8 cellular contexts compared by ENCODE assay signal in the genomic region with DNA sequence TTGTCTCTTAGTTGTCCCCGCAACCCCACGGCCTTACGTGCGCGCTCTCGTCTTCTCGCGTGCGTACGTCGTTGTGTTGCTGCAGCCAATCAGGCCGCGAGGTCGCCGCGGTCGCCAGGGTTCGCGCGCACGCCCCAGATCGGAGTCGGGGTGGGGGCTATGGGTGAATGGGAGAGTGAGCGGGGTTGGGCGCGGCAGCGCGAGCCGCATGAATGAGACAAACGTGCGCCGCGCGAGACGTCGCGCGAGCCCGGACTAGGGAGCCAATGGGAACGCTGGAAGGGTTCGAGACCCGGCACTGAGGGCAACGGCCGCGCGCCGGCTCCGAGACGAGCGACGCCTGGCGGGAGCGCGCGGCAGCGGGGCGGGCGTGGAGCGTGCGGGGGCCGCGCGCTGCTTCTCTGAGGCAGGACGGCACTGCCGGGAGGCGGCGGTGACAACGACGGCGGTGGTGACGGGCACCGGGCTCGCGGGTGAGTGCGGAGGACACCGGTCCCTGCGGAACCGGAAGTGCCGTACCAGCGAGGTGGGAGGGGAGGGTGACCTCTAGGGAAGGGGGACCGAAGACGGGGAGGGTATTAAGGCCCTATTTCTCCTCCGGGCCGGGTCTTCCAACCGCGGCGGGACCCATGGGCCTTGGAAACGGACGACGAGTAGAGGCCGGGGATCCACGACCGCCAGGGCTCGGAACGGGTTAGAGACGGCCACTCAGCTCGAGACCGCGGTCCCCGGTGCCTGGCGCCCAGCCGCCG. TPM values are rescaled to one million over a fixed set of nuclear protein-coding genes. Genes with fewer than 3 reads are reported as not detected.
A peak's percentile ranks its signal among the peaks of the same experiment; 100 is the strongest.
DNase-seq lines count a peak whose midpoint lies in the region; ATAC-seq and TF ChIP-seq lines count a peak whose summit lies in the region.

A gene with protein sequence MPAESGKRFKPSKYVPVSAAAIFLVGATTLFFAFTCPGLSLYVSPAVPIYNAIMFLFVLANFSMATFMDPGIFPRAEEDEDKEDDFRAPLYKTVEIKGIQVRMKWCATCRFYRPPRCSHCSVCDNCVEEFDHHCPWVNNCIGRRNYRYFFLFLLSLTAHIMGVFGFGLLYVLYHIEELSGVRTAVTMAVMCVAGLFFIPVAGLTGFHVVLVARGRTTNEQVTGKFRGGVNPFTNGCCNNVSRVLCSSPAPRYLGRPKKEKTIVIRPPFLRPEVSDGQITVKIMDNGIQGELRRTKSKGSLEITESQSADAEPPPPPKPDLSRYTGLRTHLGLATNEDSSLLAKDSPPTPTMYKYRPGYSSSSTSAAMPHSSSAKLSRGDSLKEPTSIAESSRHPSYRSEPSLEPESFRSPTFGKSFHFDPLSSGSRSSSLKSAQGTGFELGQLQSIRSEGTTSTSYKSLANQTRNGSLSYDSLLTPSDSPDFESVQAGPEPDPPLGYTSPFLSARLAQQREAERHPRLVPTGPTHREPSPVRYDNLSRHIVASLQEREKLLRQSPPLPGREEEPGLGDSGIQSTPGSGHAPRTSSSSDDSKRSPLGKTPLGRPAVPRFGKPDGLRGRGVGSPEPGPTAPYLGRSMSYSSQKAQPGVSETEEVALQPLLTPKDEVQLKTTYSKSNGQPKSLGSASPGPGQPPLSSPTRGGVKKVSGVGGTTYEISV (plus strand): TSS at position 400 of the 752 bp plus-strand sequence. CDS start 4,977 bp downstream, outside the sequence.

- H3K27me3 ChIP-seq in Caco-2 (replicated peaks; ENCODE audit: control insufficient read depth, insufficient read depth, low read length) = no peaks in the 10 kb centered on the region
- no peaks in the 10 kb centered on the region for H3K27me3 ChIP-seq in HUES48 (ENCODE audit: control insufficient read depth, insufficient read depth, low read length)
- no peaks in the 10 kb centered on the region for H3K27me3 ChIP-seq in NT2/D1 (ENCODE audit: insufficient read depth, insufficient read length)
- no peaks in the 10 kb centered on the region for H3K27me3 ChIP-seq in endocrine pancreas (ENCODE audit: control insufficient read depth, insufficient read depth, low read length)

- H3K36me3 ChIP-seq in Caco-2 (ENCODE audit: control insufficient read depth, insufficient read depth, low read length) (no peaks in the 10 kb centered on the region), HUES48 (ENCODE audit: control insufficient read depth, insufficient read depth, low read length) (peaks cover 15% of the 10 kb centered on the region), NT2/D1 (ENCODE audit: insufficient read depth, insufficient read length, low read length) (peaks cover 14% of the 10 kb centered on the region), endocrine pancreas (ENCODE audit: control insufficient read depth, insufficient read depth, low read length) (peaks cover 3% of the 10 kb centered on the region)

- H3K36me3 Mint-ChIP-seq in Caco-2 (ENCODE audit: insufficient read depth, unreplicated experiment) = peaks cover 30% of the 10 kb centered on the region
- H3K36me3 Mint-ChIP-seq in activated CD8-positive, alpha-beta memory T cell treated with anti-CD3 and anti-CD28 coated beads, Interleukin-2, amount 10 ng/mL, durations not matched to agents 7 days and 5 days = peaks cover 22% of the 10 kb centered on the region

- peak within 1 kb of the TSS; percentile 100 for H3K27ac Mint-ChIP-seq in Caco-2 (ENCODE audit: unreplicated experiment)
- peak within 1 kb of the TSS; percentile 97 for H3K27ac Mint-ChIP-seq in activated CD8-positive, alpha-beta memory T cell treated with anti-CD3 and anti-CD28 coated beads, Interleukin-2, amount 10 ng/mL, durations not matched to agents 7 days and 5 days

- CTCF ChIA-PET in Caco-2 (lab: Charles Lee) = interaction anchor here (1.0 kb wide), 1 partner anchor 23 kb away, joined by 3 read pairs; no protein-coding TSS in a partner anchor
- CTCF ChIA-PET in activated CD8-positive, alpha-beta memory T cell treated with anti-CD3 and anti-CD28 coated beads, Interleukin-2, amount 10 ng/mL, durations not matched to agents 7 days and 5 days (lab: Charles Lee) = interaction anchor here (0.5 to 3.7 kb wide), 8 partner anchors 9 to 174 kb away, joined by 3 to 18 read pairs (median 3); a partner anchor contains a TSS

- no peaks in the 10 kb centered on the region for H3K27me3 Mint-ChIP-seq in Caco-2 (ENCODE audit: insufficient read depth, unreplicated experiment)
- no peaks in the 10 kb centered on the region for H3K27me3 Mint-ChIP-seq in activated CD8-positive, alpha-beta memory T cell treated with anti-CD3 and anti-CD28 coated beads, Interleukin-2, amount 10 ng/mL, durations not matched to agents 7 days and 5 days

- no peaks in the 10 kb centered on the region for H3K9me3 Mint-ChIP-seq in Caco-2 (ENCODE audit: unreplicated experiment)
- no peaks in the 10 kb centered on the region for H3K9me3 Mint-ChIP-seq in activated CD8-positive, alpha-beta memory T cell treated with anti-CD3 and anti-CD28 coated beads, Interleukin-2, amount 10 ng/mL, durations not matched to agents 7 days and 5 days (ENCODE audit: low read depth)

- H3K4me3 Mint-ChIP-seq in Caco-2 (ENCODE audit: unreplicated experiment) = peak within 1 kb of the TSS; percentile 99
- peak within 1 kb of the TSS; percentile 95 for H3K4me3 Mint-ChIP-seq in activated CD8-positive, alpha-beta memory T cell treated with anti-CD3 and anti-CD28 coated beads, Interleukin-2, amount 10 ng/mL, durations not matched to agents 7 days and 5 days

- intact Hi-C loops in Caco-2 (cut with micrococcal nuclease; ENCODE audit: unreplicated experiment) = loop anchor here (1.0 to 2.0 kb wide), 5 partner anchors 11 to 911 kb away; a partner anchor contains a TSS

- peak; percentile 4 to 46 for TF ChIP-seq CTCF in Caco-2 (IDR thresholded peaks at IDR 0.05; ENCODE audit: insufficient read depth in 1 of 2, low read depth in 1 of 2, low read length in 1 of 2, severe bottlenecking in 1 of 2, unreplicated experiment in 1 of 2)

- H3K4me1 ChIP-seq in Caco-2 (peaks cover 14% of the 10 kb centered on the region; the same call in 1 of the 2 replicates), HUES48 (ENCODE audit: control insufficient read depth, insufficient read depth, low read length) (no peaks in the 10 kb centered on the region; the same call in 1 of the 2 replicates), NT2/D1 (ENCODE audit: insufficient read depth, insufficient read length) (no peaks in the 10 kb centered on the region), endocrine pancreas (ENCODE audit: control insufficient read depth, insufficient read depth, low read length) (peaks cover 7% of the 10 kb centered on the region)

- peak within 1 kb of the TSS; percentile 74 for H3K4me3 ChIP-seq in Caco-2 (ENCODE audit: low read depth, low read length)
- peak within 1 kb of the TSS; percentile 94 for H3K4me3 ChIP-seq in HUES48 (ENCODE audit: low read depth, low read length)
- peak within 1 kb of the TSS; percentile 92 for H3K4me3 ChIP-seq in NT2/D1 (ENCODE audit: insufficient read length, low read depth)
- H3K4me3 ChIP-seq in endocrine pancreas (ENCODE audit: control insufficient read depth, insufficient read depth, low read length) = peak within 1 kb of the TSS; percentile 99

- POLR2A ChIA-PET in Caco-2 (lab: Charles Lee) = no interaction called here

- peaks cover 12% of the 10 kb centered on the region for H3K4me1 Mint-ChIP-seq in Caco-2 (ENCODE audit: low read depth, unreplicated experiment)
- peaks cover 47% of the 10 kb centered on the region for H3K4me1 Mint-ChIP-seq in activated CD8-positive, alpha-beta memory T cell treated with anti-CD3 and anti-CD28 coated beads, Interleukin-2, amount 10 ng/mL, durations not matched to agents 7 days and 5 days

- H3K9me3 ChIP-seq in Caco-2 = no peaks in the 10 kb centered on the region
- no peaks in the 10 kb centered on the region for H3K9me3 ChIP-seq in HUES48 (ENCODE audit: control insufficient read depth, insufficient read depth, low read length)
- H3K9me3 ChIP-seq in NT2/D1 (ENCODE audit: insufficient read depth, low read length) = no peaks in the 10 kb centered on the region
- H3K9me3 ChIP-seq in endocrine pancreas (ENCODE audit: control insufficient read depth, low read length) = no peaks in the 10 kb centered on the region

- ATAC-seq in GM21367 (IDR thresholded peaks at IDR 0.05; ENCODE audit: unreplicated experiment) = peak; percentile 83
- ATAC-seq in activated CD8-positive, alpha-beta memory T cell treated with anti-CD3 and anti-CD28 coated beads, Interleukin-2, amount 10 ng/mL, durations not matched to agents 7 days and 5 days = peak; percentile 89

- DNase-seq in Caco-2 (peak; percentile 100), NT2/D1 (ENCODE audit: low read depth, low spot score) (peak; percentile 99), mesenteric fat pad (ENCODE audit: low spot score) (peak; percentile 99)
- DNase-seq in activated CD8-positive, alpha-beta memory T cell treated with anti-CD3 and anti-CD28 coated beads, Interleukin-2, amount 10 ng/mL, durations not matched to agents 7 days and 5 days = peak; percentile 100
- peak; percentile 97 for DNase-seq in stimulated activated CD8-positive, alpha-beta memory T cell treated with anti-CD3 and anti-CD28 coated beads, Interleukin-15, amount 100 ng/mL, for 24 hours (ENCODE audit: low read depth)

- H3K9ac ChIP-seq in HUES48 (ENCODE audit: low read depth, low read length) = peak within 1 kb of the TSS; percentile 100
- H3K9ac ChIP-seq in NT2/D1 (ENCODE audit: insufficient read length, low read depth) = peak within 1 kb of the TSS; percentile 99
- H3K9ac ChIP-seq in endocrine pancreas (ENCODE audit: control insufficient read depth, insufficient read depth, low read length) = peak within 1 kb of the TSS; percentile 97

- peak within 1 kb of the TSS; percentile 94 for H3K27ac ChIP-seq in HUES48 (ENCODE audit: low read depth, low read length)

- no TSS peak for BruUV-seq in Caco-2 (replicated peaks; lab: Mats Ljungman, UMichigan)

RNA-seq across cellular contexts. Expression of the gene that starts here (rescaled TPM):
- total RNA-seq in Caco-2 (2022) (66.0 and 72.2 TPM in 2 replicates), mesenteric fat pad (65.4 TPM)
- total RNA-seq in activated CD8-positive, alpha-beta memory T cell treated with anti-CD3 and anti-CD28 coated beads, Interleukin-2, amount 10 ng/mL, durations not matched to agents 7 days and 5 days = 10 to 100 TPM; 74.5 to 75.9 TPM

Comparison
In these comparisons a context has a peak if more than half of its experiments do, and no peak if none do; other contexts are left out.
1. Peak in every context shown above with its lines: DNase-seq, ATAC-seq, H3K4me3 ChIP-seq and H3K27ac ChIP-seq.